ENCODE assay signal across 1 cellular context in the genomic region with DNA sequence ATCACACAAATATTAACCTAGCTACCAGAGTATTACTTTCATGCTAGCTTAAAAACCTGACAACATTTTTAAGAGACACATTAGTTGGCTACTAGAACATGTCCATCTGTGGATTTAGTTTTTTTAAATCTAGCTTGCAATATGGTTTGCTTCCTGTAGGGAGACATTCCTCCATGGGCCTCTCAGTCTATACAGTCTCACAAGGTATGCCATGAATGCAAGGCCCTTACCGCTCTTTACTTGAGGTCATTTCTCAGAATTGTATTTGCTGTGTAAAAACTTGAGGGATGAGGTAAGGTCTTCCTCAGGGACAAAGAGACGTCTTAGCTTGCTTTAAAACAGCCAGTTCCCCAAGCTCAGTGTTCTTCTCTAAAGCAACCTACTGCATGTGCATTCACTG.
TF ChIP-seq lines count a peak whose summit lies in the region.

No MANE protein-coding gene starts in this region.

TF ChIP-seq in GM12878, 131 proteins besides CTCF, POLR2A, EP300 and RAD21:
- TF ChIP-seq, protein P1, sequence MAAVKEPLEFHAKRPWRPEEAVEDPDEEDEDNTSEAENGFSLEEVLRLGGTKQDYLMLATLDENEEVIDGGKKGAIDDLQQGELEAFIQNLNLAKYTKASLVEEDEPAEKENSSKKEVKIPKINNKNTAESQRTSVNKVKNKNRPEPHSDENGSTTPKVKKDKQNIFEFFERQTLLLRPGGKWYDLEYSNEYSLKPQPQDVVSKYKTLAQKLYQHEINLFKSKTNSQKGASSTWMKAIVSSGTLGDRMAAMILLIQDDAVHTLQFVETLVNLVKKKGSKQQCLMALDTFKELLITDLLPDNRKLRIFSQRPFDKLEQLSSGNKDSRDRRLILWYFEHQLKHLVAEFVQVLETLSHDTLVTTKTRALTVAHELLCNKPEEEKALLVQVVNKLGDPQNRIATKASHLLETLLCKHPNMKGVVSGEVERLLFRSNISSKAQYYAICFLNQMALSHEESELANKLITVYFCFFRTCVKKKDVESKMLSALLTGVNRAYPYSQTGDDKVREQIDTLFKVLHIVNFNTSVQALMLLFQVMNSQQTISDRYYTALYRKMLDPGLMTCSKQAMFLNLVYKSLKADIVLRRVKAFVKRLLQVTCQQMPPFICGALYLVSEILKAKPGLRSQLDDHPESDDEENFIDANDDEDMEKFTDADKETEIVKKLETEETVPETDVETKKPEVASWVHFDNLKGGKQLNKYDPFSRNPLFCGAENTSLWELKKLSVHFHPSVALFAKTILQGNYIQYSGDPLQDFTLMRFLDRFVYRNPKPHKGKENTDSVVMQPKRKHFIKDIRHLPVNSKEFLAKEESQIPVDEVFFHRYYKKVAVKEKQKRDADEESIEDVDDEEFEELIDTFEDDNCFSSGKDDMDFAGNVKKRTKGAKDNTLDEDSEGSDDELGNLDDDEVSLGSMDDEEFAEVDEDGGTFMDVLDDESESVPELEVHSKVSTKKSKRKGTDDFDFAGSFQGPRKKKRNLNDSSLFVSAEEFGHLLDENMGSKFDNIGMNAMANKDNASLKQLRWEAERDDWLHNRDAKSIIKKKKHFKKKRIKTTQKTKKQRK (IDR thresholded peaks at IDR 0.05; ENCODE audit: low read depth, low read length) = no peak
- TF ChIP-seq YY1 (IDR thresholded peaks at IDR 0.05; ENCODE audit: low read depth, low read length) (no peak), LARP7 (IDR thresholded peaks at IDR 0.05) (no peak), SIN3A (IDR thresholded peaks at IDR 0.05; ENCODE audit: low read depth, low read length) (no peak), ZNF207 (IDR thresholded peaks at IDR 0.05; ENCODE audit: borderline replicate concordance) (no peak)
- TF ChIP-seq, protein P2, sequence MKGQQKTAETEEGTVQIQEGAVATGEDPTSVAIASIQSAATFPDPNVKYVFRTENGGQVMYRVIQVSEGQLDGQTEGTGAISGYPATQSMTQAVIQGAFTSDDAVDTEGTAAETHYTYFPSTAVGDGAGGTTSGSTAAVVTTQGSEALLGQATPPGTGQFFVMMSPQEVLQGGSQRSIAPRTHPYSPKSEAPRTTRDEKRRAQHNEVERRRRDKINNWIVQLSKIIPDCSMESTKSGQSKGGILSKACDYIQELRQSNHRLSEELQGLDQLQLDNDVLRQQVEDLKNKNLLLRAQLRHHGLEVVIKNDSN (IDR thresholded peaks at IDR 0.05; ENCODE audit: borderline replicate concordance, extremely low read length, insufficient read depth, low read depth, low read length) = no peak
- TF ChIP-seq, protein P3, sequence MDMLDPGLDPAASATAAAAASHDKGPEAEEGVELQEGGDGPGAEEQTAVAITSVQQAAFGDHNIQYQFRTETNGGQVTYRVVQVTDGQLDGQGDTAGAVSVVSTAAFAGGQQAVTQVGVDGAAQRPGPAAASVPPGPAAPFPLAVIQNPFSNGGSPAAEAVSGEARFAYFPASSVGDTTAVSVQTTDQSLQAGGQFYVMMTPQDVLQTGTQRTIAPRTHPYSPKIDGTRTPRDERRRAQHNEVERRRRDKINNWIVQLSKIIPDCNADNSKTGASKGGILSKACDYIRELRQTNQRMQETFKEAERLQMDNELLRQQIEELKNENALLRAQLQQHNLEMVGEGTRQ (IDR thresholded peaks at IDR 0.05; ENCODE audit: borderline replicate concordance, low read depth, low read length) = no peak
